32 cellular contexts compared by ENCODE assay signal in genomic region chr10:132958886-132959295, GRCh38. TPM values are rescaled to one million over a fixed set of nuclear protein-coding genes. Genes with fewer than 3 reads are reported as not detected.
DNase-seq lines count a peak whose midpoint lies in the region; ATAC-seq, FAIRE-seq and TF ChIP-seq lines count a peak whose summit lies in the region.
"Had no signal": no experiment of that assay in that cellular context is flagged by ENCODE, and none has a peak within 500 bp of the region (broad histone marks: within the 10 kb centered on the region; RNA-seq: fewer than 3 reads in every experiment).

No MANE protein-coding gene starts in this region.

- ATAC-seq in body of pancreas (peak; percentile 53), pancreas (peak; percentile 37 to 77 (median 59)), HG03045 (IDR thresholded peaks at IDR 0.05; ENCODE audit: unreplicated experiment) (no peak)
- ATAC-seq: T-cell had no signal

- WGBS in body of pancreas, 2 donors = 23 to 28% methylated on average over 7 to 11 of the region's 11 CpGs
- 24% methylated on average over 11 of the region's 11 CpGs for WGBS in pancreas, 2 donors

- H3K4me1 ChIP-seq in body of pancreas (peaks cover 22% of the 10 kb centered on the region), pancreas (no peaks in the 10 kb centered on the region)

- H3K36me3 ChIP-seq in body of pancreas (replicated peaks in 1 of 2; ENCODE audit: insufficient read depth in 1 of 2, low read depth in 2 of 2) = no peaks in the 10 kb centered on the region
- H3K36me3 ChIP-seq in pancreas = no peaks in the 10 kb centered on the region
- H3K36me3 ChIP-seq: esophagus squamous epithelium, HAP-1, heart right ventricle, SJSA1, tibial artery, WERI-Rb-1 had no signal

- H3K27me3 ChIP-seq in body of pancreas = no peaks in the 10 kb centered on the region
- H3K27me3 ChIP-seq in pancreas = no peaks in the 10 kb centered on the region

- no peak for FAIRE-seq in pancreas (lab: Jason Lieb, UNC)
- FAIRE-seq: endometrium, GM12891, RCC 7860 had no signal

- peak; percentile 41 for DNase-seq in activated CD8-positive, alpha-beta memory T cell treated with anti-CD3 and anti-CD28 coated beads, Interleukin-2, amount 50 U/mL, for 48 hours
- DNase-seq in activated CD8-positive, alpha-beta memory T cell treated with anti-CD3 and anti-CD28 coated beads, Interleukin-2, amount 50 U/mL, for 4 hours = no peak
- DNase-seq in G401 (ENCODE audit: low spot score) (peak; percentile 41), body of pancreas (peak; percentile 60 to 79 (median 64)), pancreas (peak in 5 of 6 donors; percentile 60 to 90 (median 63)), cerebellar cortex (ENCODE audit: low spot score) (no peak), HuH-7 (ENCODE audit: low spot score) (no peak)
- DNase-seq: activated CD4-positive, alpha-beta T cell treated with anti-CD3 and anti-CD28 coated beads, Interleukin-2, amount 10 ng/mL, durations not matched to agents 7 days and 5 days; activated naive CD4-positive, alpha-beta T cell treated with Interleukin-2 at 50 U/mL for 16 hours; activated T-cell treated with anti-CD3 and anti-CD28 coated beads, Interleukin-2, amount 50 U/mL, for 48 hours; DMS153; esophagus squamous epithelium; foreskin melanocyte; heart right ventricle; Karpas-422; NCI-H1436 treated with DMSO at 0.1 percent for 48 hours; NCI-H2081 treated with DMSO at 0.1 percent for 48 hours; NCI-H748 treated with DMSO at 0.1 percent for 48 hours; retina; stimulated activated CD4-positive, alpha-beta T cell treated with anti-CD3 and anti-CD28 coated beads, Interleukin-12 subunit alpha, Interleukin-12 subunit beta, amount 100 ng/mL, for 4 hours; stimulated activated CD4-positive, alpha-beta T cell treated with anti-CD3 and anti-CD28 coated beads, Interleukin-2, amount 100 ng/mL, for 48 hours; WERI-Rb-1 had no signal

- TF ChIP-seq POLR2A in body of pancreas (IDR thresholded peaks at IDR 0.05) = no peak

- H3K4me3 ChIP-seq in body of pancreas (no peak overlapping the region), pancreas (no peak overlapping the region)
- H3K4me3 ChIP-seq: dorsolateral prefrontal cortex, esophagus squamous epithelium, HAP-1, heart right ventricle, SJSA1, tibial artery had no signal

- no peak overlapping the region for H3K27ac ChIP-seq in body of pancreas
- H3K27ac ChIP-seq in pancreas = no peak overlapping the region
- H3K27ac ChIP-seq: dorsolateral prefrontal cortex, esophagus squamous epithelium, SJSA1, tibial artery, WERI-Rb-1 had no signal

- intact Hi-C loops in body of pancreas (cut with DNase I) (no loop called here), pancreas (cut with DNase I) (no loop called here)

- in situ Hi-C loops in G401 (cut with HindIII; ENCODE audit: low sequenced_read_pairs) = no loop called here

- H3K9me3 ChIP-seq in body of pancreas (no peaks in the 10 kb centered on the region), pancreas (no peaks in the 10 kb centered on the region)
- H3K9me3 ChIP-seq: esophagus squamous epithelium, HAP-1, heart right ventricle, SJSA1, tibial artery had no signal

- TF ChIP-seq CTCF in body of pancreas (IDR thresholded peaks at IDR 0.05) = no peak
- no peak for TF ChIP-seq CTCF in pancreas (IDR thresholded peaks at IDR 0.05)

RNA-seq across cellular contexts. Expression of gene CFAP46, which starts 16.5 kb away (rescaled TPM):
- 6.2 and 11.3 TPM in 2 replicates for total RNA-seq in G401 (2014; rRNA removed; shearing (Covaris generic))
- total RNA-seq in body of pancreas (under 1 TPM; 0.33 to 0.52 TPM), pancreas (1 to 10 TPM in 2 of 6 donors, under 1 TPM in 4; 0.39 to 1.3 (median 0.79) TPM)
- 1 to 10 TPM; 1.3 to 1.6 TPM for polyA plus RNA-seq in pancreas
- total RNA-seq: activated CD4-positive, alpha-beta T cell treated with anti-CD3 and anti-CD28 coated beads, Interleukin-2, amount 10 ng/mL, durations not matched to agents 7 days and 5 days; B cell; T-cell had no signal

Comparison
In these comparisons a context has a peak if more than half of its experiments do, and no peak if none do; other contexts are left out.
1. DNase-seq: peak in activated CD8-positive, alpha-beta memory T cell treated with anti-CD3 and anti-CD28 coated beads, Interleukin-2, amount 50 U/mL, for 48 hours (single experiment), G401 (single experiment), body of pancreas (4 of 4) and pancreas (5 of 6); none in activated CD8-positive, alpha-beta memory T cell treated with anti-CD3 and anti-CD28 coated beads, Interleukin-2, amount 50 U/mL, for 4 hours (single experiment), cerebellar cortex (single experiment) and HuH-7 (single experiment).